Comparison of ENCODE assay signal across 1 cellular context in the genomic region with DNA sequence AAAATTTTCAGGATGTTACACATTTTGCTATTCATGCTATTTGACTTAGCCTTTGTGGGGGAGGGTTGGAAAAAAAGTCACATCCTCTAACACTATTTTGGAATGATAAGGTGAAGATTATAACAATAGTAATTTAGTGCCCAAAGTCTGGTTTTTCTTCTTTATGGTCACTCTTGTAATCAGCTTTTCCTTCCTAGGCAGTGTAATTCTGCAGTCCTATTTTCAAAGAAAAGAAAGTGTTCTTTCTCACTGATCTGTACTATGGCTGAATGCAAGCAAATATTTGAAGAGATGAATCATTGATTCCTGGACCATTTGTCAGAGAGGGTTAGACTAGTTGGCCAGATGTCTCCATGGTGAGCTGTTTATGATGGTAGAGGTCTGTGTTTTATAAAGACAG.
TF ChIP-seq lines count a peak whose summit lies in the region.

No MANE protein-coding gene starts in this region.

TF ChIP-seq in HepG2, 621 proteins besides CTCF, POLR2A, EP300 and RAD21 (continued from another document and continues in another):
- TF ChIP-seq REXO4 (CRISPR knock-in tag; IDR thresholded peaks at IDR 0.05; ENCODE audit: borderline replicate concordance) (no peak), ELF1 (CRISPR knock-in tag; IDR thresholded peaks at IDR 0.05) (no peak), ZFAT (CRISPR knock-in tag; conservative IDR thresholded peaks at IDR 0.05) (no peak), ZFY (CRISPR knock-in tag; IDR thresholded peaks at IDR 0.05) (no peak), PITX1 (CRISPR knock-in tag; IDR thresholded peaks at IDR 0.05) (peak; percentile 25; the same call in 1 of the 2 replicates), CENPX (CRISPR knock-in tag; IDR thresholded peaks at IDR 0.05) (no peak), NFE2 (CRISPR knock-in tag; IDR thresholded peaks at IDR 0.05) (no peak), ZBTB7B (CRISPR knock-in tag; IDR thresholded peaks at IDR 0.05) (no peak), GATAD2A (CRISPR knock-in tag; IDR thresholded peaks at IDR 0.05) (peak; percentile 93), GTF3A (CRISPR knock-in tag; conservative IDR thresholded peaks at IDR 0.05) (no peak), PTBP1 (IDR thresholded peaks at IDR 0.05; ENCODE audit: low read depth, low read length, poor library complexity, severe bottlenecking) (no peak), ZNF292 (CRISPR knock-in tag; IDR thresholded peaks at IDR 0.05; ENCODE audit: borderline replicate concordance, low read depth) (no peak; the same call in 1 of the 2 replicates), RCOR2 (CRISPR knock-in tag; IDR thresholded peaks at IDR 0.05) (peak; percentile 87), ZNF136 (CRISPR knock-in tag; IDR thresholded peaks at IDR 0.05; ENCODE audit: low read depth) (no peak), MTA3 (CRISPR knock-in tag; IDR thresholded peaks at IDR 0.05) (no peak), ZNF101 (CRISPR knock-in tag; IDR thresholded peaks at IDR 0.05; ENCODE audit: borderline replicate concordance, low read depth) (no peak), KAT2B (IDR thresholded peaks at IDR 0.05; ENCODE audit: borderline replicate concordance, low read depth, low read length) (no peak), ZFP37 (CRISPR knock-in tag; IDR thresholded peaks at IDR 0.05; ENCODE audit: borderline replicate concordance) (no peak), STAT5B (CRISPR knock-in tag; IDR thresholded peaks at IDR 0.05) (no peak), ZFYVE20 (CRISPR knock-in tag; IDR thresholded peaks at IDR 0.05; ENCODE audit: borderline replicate concordance, low read depth) (no peak), ARID2 (CRISPR knock-in tag; IDR thresholded peaks at IDR 0.05; ENCODE audit: borderline replicate concordance) (peak; percentile 74; the same call in 1 of the 2 replicates), SETDB1 (CRISPR knock-in tag; IDR thresholded peaks at IDR 0.05; ENCODE audit: borderline replicate concordance) (no peak), TGIF2 (CRISPR knock-in tag; IDR thresholded peaks at IDR 0.05) (no peak), BORCS8-MEF2B (CRISPR knock-in tag; IDR thresholded peaks at IDR 0.05) (no peak), MAFF (IDR thresholded peaks at IDR 0.05; ENCODE audit: low read depth, low read length) (no peak), RELA (CRISPR knock-in tag; IDR thresholded peaks at IDR 0.05) (no peak), ZSCAN25 (CRISPR knock-in tag; IDR thresholded peaks at IDR 0.05) (no peak), ZNF747 (CRISPR knock-in tag; IDR thresholded peaks at IDR 0.05; ENCODE audit: borderline replicate concordance) (no peak), NFATC3 (CRISPR knock-in tag; IDR thresholded peaks at IDR 0.05) (no peak), ZNF501 (CRISPR knock-in tag; IDR thresholded peaks at IDR 0.05) (no peak), SPEN (CRISPR knock-in tag; IDR thresholded peaks at IDR 0.05; ENCODE audit: low read depth) (no peak), SMAD1 (CRISPR knock-in tag; IDR thresholded peaks at IDR 0.05; ENCODE audit: borderline replicate concordance, low read depth) (no peak), CEBPB (IDR thresholded peaks at IDR 0.05; ENCODE audit: borderline replicate concordance, low read depth, low read length) (no peak), ESRRA (CRISPR knock-in tag; IDR thresholded peaks at IDR 0.05; ENCODE audit: low read depth) (no peak), ZNF737 (CRISPR knock-in tag; IDR thresholded peaks at IDR 0.05; ENCODE audit: borderline replicate concordance) (no peak), ZSCAN9 (CRISPR knock-in tag; IDR thresholded peaks at IDR 0.05; ENCODE audit: borderline replicate concordance) (peak; percentile 62; the same call in 1 of the 2 replicates), SRF (IDR thresholded peaks at IDR 0.05; ENCODE audit: low read depth, low read length) (no peak), NR2F1 (CRISPR knock-in tag; IDR thresholded peaks at IDR 0.05) (peak in 1 of 2 experiments; percentile 39; a peak in 1 of 4 replicates), CBX1 (IDR thresholded peaks at IDR 0.05; ENCODE audit: low read depth) (no peak)
- TF ChIP-seq, protein P1, sequence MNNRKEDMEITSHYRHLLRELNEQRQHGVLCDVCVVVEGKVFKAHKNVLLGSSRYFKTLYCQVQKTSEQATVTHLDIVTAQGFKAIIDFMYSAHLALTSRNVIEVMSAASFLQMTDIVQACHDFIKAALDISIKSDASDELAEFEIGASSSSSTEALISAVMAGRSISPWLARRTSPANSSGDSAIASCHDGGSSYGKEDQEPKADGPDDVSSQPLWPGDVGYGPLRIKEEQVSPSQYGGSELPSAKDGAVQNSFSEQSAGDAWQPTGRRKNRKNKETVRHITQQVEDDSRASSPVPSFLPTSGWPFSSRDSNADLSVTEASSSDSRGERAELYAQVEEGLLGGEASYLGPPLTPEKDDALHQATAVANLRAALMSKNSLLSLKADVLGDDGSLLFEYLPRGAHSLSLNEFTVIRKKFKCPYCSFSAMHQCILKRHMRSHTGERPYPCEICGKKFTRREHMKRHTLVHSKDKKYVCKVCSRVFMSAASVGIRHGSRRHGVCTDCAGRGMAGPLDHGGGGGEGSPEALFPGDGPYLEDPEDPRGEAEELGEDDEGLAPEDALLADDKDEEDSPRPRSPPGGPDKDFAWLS (CRISPR knock-in tag; IDR thresholded peaks at IDR 0.05; ENCODE audit: borderline replicate concordance) = no peak
- TF ChIP-seq, protein P2, sequence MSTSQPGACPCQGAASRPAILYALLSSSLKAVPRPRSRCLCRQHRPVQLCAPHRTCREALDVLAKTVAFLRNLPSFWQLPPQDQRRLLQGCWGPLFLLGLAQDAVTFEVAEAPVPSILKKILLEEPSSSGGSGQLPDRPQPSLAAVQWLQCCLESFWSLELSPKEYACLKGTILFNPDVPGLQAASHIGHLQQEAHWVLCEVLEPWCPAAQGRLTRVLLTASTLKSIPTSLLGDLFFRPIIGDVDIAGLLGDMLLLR (CRISPR knock-in tag; IDR thresholded peaks at IDR 0.05) = no peak
- TF ChIP-seq, protein P3, sequence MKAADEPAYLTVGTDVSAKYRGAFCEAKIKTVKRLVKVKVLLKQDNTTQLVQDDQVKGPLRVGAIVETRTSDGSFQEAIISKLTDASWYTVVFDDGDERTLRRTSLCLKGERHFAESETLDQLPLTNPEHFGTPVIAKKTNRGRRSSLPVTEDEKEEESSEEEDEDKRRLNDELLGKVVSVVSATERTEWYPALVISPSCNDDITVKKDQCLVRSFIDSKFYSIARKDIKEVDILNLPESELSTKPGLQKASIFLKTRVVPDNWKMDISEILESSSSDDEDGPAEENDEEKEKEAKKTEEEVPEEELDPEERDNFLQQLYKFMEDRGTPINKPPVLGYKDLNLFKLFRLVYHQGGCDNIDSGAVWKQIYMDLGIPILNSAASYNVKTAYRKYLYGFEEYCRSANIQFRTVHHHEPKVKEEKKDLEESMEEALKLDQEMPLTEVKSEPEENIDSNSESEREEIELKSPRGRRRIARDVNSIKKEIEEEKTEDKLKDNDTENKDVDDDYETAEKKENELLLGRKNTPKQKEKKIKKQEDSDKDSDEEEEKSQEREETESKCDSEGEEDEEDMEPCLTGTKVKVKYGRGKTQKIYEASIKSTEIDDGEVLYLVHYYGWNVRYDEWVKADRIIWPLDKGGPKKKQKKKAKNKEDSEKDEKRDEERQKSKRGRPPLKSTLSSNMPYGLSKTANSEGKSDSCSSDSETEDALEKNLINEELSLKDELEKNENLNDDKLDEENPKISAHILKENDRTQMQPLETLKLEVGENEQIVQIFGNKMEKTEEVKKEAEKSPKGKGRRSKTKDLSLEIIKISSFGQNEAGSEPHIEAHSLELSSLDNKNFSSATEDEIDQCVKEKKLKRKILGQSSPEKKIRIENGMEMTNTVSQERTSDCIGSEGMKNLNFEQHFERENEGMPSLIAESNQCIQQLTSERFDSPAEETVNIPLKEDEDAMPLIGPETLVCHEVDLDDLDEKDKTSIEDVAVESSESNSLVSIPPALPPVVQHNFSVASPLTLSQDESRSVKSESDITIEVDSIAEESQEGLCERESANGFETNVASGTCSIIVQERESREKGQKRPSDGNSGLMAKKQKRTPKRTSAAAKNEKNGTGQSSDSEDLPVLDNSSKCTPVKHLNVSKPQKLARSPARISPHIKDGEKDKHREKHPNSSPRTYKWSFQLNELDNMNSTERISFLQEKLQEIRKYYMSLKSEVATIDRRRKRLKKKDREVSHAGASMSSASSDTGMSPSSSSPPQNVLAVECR (CRISPR knock-in tag; IDR thresholded peaks at IDR 0.05; ENCODE audit: borderline replicate concordance) = no peak
- TF ChIP-seq, protein P4, sequence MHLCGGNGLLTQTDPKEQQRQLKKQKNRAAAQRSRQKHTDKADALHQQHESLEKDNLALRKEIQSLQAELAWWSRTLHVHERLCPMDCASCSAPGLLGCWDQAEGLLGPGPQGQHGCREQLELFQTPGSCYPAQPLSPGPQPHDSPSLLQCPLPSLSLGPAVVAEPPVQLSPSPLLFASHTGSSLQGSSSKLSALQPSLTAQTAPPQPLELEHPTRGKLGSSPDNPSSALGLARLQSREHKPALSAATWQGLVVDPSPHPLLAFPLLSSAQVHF (CRISPR knock-in tag; IDR thresholded peaks at IDR 0.05) = no peak
- TF ChIP-seq, protein P5, sequence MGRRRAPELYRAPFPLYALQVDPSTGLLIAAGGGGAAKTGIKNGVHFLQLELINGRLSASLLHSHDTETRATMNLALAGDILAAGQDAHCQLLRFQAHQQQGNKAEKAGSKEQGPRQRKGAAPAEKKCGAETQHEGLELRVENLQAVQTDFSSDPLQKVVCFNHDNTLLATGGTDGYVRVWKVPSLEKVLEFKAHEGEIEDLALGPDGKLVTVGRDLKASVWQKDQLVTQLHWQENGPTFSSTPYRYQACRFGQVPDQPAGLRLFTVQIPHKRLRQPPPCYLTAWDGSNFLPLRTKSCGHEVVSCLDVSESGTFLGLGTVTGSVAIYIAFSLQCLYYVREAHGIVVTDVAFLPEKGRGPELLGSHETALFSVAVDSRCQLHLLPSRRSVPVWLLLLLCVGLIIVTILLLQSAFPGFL (CRISPR knock-in tag; IDR thresholded peaks at IDR 0.05) = no peak
- TF ChIP-seq, protein P6, sequence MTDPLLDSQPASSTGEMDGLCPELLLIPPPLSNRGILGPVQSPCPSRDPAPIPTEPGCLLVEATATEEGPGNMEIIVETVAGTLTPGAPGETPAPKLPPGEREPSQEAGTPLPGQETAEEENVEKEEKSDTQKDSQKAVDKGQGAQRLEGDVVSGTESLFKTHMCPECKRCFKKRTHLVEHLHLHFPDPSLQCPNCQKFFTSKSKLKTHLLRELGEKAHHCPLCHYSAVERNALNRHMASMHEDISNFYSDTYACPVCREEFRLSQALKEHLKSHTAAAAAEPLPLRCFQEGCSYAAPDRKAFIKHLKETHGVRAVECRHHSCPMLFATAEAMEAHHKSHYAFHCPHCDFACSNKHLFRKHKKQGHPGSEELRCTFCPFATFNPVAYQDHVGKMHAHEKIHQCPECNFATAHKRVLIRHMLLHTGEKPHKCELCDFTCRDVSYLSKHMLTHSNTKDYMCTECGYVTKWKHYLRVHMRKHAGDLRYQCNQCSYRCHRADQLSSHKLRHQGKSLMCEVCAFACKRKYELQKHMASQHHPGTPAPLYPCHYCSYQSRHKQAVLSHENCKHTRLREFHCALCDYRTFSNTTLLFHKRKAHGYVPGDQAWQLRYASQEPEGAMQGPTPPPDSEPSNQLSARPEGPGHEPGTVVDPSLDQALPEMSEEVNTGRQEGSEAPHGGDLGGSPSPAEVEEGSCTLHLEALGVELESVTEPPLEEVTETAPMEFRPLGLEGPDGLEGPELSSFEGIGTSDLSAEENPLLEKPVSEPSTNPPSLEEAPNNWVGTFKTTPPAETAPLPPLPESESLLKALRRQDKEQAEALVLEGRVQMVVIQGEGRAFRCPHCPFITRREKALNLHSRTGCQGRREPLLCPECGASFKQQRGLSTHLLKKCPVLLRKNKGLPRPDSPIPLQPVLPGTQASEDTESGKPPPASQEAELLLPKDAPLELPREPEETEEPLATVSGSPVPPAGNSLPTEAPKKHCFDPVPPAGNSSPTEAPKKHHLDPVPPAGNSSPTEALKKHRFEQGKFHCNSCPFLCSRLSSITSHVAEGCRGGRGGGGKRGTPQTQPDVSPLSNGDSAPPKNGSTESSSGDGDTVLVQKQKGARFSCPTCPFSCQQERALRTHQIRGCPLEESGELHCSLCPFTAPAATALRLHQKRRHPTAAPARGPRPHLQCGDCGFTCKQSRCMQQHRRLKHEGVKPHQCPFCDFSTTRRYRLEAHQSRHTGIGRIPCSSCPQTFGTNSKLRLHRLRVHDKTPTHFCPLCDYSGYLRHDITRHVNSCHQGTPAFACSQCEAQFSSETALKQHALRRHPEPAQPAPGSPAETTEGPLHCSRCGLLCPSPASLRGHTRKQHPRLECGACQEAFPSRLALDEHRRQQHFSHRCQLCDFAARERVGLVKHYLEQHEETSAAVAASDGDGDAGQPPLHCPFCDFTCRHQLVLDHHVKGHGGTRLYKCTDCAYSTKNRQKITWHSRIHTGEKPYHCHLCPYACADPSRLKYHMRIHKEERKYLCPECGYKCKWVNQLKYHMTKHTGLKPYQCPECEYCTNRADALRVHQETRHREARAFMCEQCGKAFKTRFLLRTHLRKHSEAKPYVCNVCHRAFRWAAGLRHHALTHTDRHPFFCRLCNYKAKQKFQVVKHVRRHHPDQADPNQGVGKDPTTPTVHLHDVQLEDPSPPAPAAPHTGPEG (CRISPR knock-in tag; IDR thresholded peaks at IDR 0.05) = no peak
- TF ChIP-seq, protein P7, sequence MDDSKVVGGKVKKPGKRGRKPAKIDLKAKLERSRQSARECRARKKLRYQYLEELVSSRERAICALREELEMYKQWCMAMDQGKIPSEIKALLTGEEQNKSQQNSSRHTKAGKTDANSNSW (CRISPR knock-in tag; IDR thresholded peaks at IDR 0.05; ENCODE audit: borderline replicate concordance) = no peak
- TF ChIP-seq, protein P8, sequence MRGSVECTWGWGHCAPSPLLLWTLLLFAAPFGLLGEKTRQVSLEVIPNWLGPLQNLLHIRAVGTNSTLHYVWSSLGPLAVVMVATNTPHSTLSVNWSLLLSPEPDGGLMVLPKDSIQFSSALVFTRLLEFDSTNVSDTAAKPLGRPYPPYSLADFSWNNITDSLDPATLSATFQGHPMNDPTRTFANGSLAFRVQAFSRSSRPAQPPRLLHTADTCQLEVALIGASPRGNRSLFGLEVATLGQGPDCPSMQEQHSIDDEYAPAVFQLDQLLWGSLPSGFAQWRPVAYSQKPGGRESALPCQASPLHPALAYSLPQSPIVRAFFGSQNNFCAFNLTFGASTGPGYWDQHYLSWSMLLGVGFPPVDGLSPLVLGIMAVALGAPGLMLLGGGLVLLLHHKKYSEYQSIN (CRISPR knock-in tag; IDR thresholded peaks at IDR 0.05; ENCODE audit: borderline replicate concordance) = no peak
- TF ChIP-seq, protein P9, sequence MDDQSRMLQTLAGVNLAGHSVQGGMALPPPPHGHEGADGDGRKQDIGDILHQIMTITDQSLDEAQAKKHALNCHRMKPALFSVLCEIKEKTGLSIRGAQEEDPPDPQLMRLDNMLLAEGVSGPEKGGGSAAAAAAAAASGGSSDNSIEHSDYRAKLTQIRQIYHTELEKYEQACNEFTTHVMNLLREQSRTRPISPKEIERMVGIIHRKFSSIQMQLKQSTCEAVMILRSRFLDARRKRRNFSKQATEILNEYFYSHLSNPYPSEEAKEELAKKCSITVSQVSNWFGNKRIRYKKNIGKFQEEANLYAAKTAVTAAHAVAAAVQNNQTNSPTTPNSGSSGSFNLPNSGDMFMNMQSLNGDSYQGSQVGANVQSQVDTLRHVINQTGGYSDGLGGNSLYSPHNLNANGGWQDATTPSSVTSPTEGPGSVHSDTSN (CRISPR knock-in tag; IDR thresholded peaks at IDR 0.05; ENCODE audit: borderline replicate concordance) = no peak
